Comparison of ENCODE assay signal across 21 cellular contexts in the genomic region with DNA sequence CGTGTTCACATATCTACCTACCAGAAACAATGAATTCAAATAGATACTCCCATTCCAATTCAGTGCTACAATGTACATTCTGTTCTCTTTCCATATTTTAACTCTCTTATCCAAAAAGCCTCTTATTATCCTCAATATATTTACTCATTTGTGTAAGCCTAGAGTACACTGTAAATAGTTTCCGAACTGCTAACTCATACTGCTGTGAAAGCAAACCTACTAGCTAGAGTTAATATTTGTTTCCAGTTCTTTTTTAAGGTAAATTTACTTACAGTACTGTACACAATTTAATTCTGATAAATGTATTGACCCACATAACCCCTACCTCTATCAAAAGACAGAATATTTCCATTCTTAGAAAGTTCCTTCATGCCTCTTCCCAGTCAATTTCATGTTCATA.
"Had no signal": no experiment of that assay in that cellular context is flagged by ENCODE, and none has a peak within 500 bp of the region (broad histone marks: within the 10 kb centered on the region; RNA-seq: fewer than 3 reads in every experiment).

No MANE protein-coding gene starts in this region.

- H3K27ac ChIP-seq: neutrophil, parathyroid adenoma, right atrium auricular region, sigmoid colon, suprapubic skin, transverse colon, upper lobe of right lung, uterus had no signal

- FAIRE-seq: frontal cortex, keratinocyte had no signal

- H3K79me2 ChIP-seq: parathyroid adenoma had no signal

- H2AFZ ChIP-seq: parathyroid adenoma had no signal

- ATAC-seq: effector memory CD8-positive, alpha-beta T cell; natural killer cell treated with Interleukin-12 subunit alpha and Interleukin-12 subunit beta and Interleukin-15 and Interleukin-18, amount 100 ng/mL, for 72 hours; stimulated activated effector memory CD8-positive, alpha-beta T cell treated with anti-CD3 and anti-CD28 coated beads, Interleukin-12 subunit alpha, Interleukin-12 subunit beta, amount 100 ng/mL, for 72 hours; upper lobe of right lung had no signal

- H3K9me3 ChIP-seq: neutrophil, suprapubic skin, transverse colon, upper lobe of right lung, uterus had no signal

- H3K36me3 ChIP-seq: neutrophil, right atrium auricular region, sigmoid colon, suprapubic skin, transverse colon, upper lobe of right lung, uterus had no signal

- DNase-seq: cortex of kidney; effector memory CD8-positive, alpha-beta T cell; hypothalamus; immature natural killer cell; mucosa of descending colon; naive B cell; sigmoid colon; stimulated activated CD4-positive, alpha-beta T cell treated with anti-CD3 and anti-CD28 coated beads, Interleukin-2, amount 100 ng/mL, for 24 hours; stimulated activated CD4-positive, alpha-beta T cell treated with anti-CD3 and anti-CD28 coated beads, Interleukin-4, amount 100 ng/mL, for 24 hours; transverse colon; upper lobe of right lung; uterus had no signal

- H3K27me3 ChIP-seq: neutrophil, right atrium auricular region, sigmoid colon, suprapubic skin, transverse colon, upper lobe of right lung, uterus had no signal

- H3K9ac ChIP-seq: parathyroid adenoma had no signal

- H3K4me3 ChIP-seq: lung, mucosa of descending colon, right atrium auricular region, sigmoid colon, suprapubic skin, transverse colon, upper lobe of right lung, uterus had no signal

- H3K4me1 ChIP-seq: parathyroid adenoma, right atrium auricular region, suprapubic skin, transverse colon, upper lobe of right lung, uterus had no signal
